Comparison of ENCODE assay signal across 1 cellular context in the genomic region with DNA sequence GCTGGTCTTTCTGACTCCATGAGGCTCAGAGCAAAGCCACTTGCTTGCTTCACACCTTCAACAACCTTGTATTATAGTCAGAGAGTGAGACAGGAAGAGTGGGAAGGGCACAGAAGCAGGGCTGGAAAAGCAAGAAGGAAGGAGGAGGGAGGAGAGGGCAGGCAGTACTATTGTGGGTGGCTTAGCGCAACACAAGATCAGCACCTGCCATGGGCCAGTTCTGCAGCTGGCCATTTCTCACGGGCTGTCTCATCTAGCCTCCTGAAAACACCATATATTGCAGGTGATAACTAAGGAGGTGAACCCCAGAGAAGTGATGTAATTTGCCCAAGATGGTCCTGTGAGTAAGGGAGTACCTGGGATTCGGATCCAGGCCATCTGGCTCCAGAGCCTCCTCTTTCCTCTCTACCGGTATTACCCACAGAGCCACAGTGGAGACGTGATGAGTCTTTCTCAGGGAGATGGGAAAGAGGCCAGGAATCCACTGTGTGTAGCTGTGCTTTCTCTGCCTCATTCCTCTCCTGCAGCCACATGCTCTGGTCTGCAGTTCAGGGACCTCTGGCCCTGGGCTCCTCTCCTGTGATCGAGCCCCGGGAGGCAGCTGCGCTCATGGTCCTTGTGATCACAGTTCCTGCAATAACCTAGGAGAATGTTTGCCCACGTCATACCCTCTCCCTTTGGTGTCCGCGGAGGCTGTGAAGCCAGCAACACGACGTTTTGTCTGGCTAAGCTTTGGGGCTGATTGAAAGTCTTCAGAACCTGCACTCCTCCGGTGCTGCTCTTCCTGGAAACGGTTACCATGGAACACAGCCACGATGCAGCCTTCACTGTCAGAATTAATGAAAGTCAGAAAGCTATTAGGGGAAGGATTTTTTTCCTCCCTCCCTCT.
TF ChIP-seq lines count a peak whose summit lies in the region.

No MANE protein-coding gene starts in this region.

TF ChIP-seq in GM23338, 12 proteins besides CTCF, POLR2A, EP300 and RAD21:
- TF ChIP-seq, protein P1, sequence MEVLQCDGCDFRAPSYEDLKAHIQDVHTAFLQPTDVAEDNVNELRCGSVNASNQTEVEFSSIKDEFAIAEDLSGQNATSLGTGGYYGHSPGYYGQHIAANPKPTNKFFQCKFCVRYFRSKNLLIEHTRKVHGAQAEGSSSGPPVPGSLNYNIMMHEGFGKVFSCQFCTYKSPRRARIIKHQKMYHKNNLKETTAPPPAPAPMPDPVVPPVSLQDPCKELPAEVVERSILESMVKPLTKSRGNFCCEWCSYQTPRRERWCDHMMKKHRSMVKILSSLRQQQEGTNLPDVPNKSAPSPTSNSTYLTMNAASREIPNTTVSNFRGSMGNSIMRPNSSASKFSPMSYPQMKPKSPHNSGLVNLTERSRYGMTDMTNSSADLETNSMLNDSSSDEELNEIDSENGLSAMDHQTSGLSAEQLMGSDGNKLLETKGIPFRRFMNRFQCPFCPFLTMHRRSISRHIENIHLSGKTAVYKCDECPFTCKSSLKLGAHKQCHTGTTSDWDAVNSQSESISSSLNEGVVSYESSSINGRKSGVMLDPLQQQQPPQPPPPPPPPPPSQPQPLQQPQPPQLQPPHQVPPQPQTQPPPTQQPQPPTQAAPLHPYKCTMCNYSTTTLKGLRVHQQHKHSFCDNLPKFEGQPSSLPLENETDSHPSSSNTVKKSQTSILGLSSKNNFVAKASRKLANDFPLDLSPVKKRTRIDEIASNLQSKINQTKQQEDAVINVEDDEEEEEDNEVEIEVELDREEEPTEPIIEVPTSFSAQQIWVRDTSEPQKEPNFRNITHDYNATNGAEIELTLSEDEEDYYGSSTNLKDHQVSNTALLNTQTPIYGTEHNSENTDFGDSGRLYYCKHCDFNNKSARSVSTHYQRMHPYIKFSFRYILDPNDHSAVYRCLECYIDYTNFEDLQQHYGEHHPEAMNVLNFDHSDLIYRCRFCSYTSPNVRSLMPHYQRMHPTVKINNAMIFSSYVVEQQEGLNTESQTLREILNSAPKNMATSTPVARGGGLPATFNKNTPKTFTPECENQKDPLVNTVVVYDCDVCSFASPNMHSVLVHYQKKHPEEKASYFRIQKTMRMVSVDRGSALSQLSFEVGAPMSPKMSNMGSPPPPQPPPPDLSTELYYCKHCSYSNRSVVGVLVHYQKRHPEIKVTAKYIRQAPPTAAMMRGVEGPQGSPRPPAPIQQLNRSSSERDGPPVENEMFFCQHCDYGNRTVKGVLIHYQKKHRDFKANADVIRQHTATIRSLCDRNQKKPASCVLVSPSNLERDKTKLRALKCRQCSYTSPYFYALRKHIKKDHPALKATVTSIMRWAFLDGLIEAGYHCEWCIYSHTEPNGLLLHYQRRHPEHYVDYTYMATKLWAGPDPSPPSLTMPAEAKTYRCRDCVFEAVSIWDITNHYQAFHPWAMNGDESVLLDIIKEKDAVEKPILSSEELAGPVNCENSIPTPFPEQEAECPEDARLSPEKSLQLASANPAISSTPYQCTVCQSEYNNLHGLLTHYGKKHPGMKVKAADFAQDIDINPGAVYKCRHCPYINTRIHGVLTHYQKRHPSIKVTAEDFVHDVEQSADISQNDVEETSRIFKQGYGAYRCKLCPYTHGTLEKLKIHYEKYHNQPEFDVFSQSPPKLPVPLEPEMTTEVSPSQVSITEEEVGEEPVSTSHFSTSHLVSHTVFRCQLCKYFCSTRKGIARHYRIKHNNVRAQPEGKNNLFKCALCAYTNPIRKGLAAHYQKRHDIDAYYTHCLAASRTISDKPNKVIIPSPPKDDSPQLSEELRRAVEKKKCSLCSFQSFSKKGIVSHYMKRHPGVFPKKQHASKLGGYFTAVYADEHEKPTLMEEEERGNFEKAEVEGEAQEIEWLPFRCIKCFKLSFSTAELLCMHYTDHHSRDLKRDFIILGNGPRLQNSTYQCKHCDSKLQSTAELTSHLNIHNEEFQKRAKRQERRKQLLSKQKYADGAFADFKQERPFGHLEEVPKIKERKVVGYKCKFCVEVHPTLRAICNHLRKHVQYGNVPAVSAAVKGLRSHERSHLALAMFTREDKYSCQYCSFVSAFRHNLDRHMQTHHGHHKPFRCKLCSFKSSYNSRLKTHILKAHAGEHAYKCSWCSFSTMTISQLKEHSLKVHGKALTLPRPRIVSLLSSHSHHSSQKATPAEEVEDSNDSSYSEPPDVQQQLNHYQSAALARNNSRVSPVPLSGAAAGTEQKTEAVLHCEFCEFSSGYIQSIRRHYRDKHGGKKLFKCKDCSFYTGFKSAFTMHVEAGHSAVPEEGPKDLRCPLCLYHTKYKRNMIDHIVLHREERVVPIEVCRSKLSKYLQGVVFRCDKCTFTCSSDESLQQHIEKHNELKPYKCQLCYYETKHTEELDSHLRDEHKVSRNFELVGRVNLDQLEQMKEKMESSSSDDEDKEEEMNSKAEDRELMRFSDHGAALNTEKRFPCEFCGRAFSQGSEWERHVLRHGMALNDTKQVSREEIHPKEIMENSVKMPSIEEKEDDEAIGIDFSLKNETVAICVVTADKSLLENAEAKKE (CRISPR knock-in tag; IDR thresholded peaks at IDR 0.05): no peak
- TF ChIP-seq CREB1 (CRISPR knock-in tag; IDR thresholded peaks at IDR 0.05; ENCODE audit: low read depth) (no peak), NANOG (IDR thresholded peaks at IDR 0.05; ENCODE audit: borderline replicate concordance) (no peak), POLR2AphosphoS5 (IDR thresholded peaks at IDR 0.05; ENCODE audit: low read depth) (no peak), ZNF114 (CRISPR knock-in tag; IDR thresholded peaks at IDR 0.05) (no peak), JUNB (IDR thresholded peaks at IDR 0.05; ENCODE audit: unreplicated experiment) (no peak), EZH2 (IDR thresholded peaks at IDR 0.05; ENCODE audit: low read depth, unreplicated experiment) (no peak), ZNF331 (CRISPR knock-in tag; IDR thresholded peaks at IDR 0.05; ENCODE audit: low read depth) (no peak), STAT1 (IDR thresholded peaks at IDR 0.05; ENCODE audit: unreplicated experiment) (no peak), EZH2phosphoT487 (IDR thresholded peaks at IDR 0.05; ENCODE audit: unreplicated experiment) (no peak)
- TF ChIP-seq, protein P2, sequence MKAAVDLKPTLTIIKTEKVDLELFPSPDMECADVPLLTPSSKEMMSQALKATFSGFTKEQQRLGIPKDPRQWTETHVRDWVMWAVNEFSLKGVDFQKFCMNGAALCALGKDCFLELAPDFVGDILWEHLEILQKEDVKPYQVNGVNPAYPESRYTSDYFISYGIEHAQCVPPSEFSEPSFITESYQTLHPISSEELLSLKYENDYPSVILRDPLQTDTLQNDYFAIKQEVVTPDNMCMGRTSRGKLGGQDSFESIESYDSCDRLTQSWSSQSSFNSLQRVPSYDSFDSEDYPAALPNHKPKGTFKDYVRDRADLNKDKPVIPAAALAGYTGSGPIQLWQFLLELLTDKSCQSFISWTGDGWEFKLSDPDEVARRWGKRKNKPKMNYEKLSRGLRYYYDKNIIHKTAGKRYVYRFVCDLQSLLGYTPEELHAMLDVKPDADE (IDR thresholded peaks at IDR 0.05): no peak
- TF ChIP-seq, protein P3, sequence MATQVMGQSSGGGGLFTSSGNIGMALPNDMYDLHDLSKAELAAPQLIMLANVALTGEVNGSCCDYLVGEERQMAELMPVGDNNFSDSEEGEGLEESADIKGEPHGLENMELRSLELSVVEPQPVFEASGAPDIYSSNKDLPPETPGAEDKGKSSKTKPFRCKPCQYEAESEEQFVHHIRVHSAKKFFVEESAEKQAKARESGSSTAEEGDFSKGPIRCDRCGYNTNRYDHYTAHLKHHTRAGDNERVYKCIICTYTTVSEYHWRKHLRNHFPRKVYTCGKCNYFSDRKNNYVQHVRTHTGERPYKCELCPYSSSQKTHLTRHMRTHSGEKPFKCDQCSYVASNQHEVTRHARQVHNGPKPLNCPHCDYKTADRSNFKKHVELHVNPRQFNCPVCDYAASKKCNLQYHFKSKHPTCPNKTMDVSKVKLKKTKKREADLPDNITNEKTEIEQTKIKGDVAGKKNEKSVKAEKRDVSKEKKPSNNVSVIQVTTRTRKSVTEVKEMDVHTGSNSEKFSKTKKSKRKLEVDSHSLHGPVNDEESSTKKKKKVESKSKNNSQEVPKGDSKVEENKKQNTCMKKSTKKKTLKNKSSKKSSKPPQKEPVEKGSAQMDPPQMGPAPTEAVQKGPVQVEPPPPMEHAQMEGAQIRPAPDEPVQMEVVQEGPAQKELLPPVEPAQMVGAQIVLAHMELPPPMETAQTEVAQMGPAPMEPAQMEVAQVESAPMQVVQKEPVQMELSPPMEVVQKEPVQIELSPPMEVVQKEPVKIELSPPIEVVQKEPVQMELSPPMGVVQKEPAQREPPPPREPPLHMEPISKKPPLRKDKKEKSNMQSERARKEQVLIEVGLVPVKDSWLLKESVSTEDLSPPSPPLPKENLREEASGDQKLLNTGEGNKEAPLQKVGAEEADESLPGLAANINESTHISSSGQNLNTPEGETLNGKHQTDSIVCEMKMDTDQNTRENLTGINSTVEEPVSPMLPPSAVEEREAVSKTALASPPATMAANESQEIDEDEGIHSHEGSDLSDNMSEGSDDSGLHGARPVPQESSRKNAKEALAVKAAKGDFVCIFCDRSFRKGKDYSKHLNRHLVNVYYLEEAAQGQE (IDR thresholded peaks at IDR 0.05; ENCODE audit: unreplicated experiment): no peak
